ENCODE assay signal across 12 cellular contexts in the genomic region with DNA sequence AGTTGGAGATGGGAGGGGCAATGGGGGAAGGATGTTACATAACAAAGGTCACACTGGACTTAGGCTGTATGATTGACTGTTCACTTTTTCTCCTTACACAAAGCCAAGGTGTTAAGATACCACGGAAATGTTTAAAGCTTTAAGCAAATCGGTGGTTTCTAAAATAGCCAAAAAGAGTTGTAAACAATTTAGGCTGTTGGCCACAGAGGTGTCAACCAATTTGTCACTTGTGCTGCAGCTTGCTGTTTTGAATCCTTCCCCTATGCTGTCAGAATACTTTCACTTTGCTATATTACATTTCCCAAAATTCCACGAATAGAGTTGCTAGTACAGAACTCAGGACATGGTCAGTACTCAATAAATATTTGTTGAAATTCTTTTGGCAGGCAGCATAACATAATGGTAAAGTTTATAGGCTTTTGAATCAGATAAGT.
DNase-seq lines count a peak whose midpoint lies in the region; ATAC-seq and TF ChIP-seq lines count a peak whose summit lies in the region.
"Had no signal": no experiment of that assay in that cellular context is flagged by ENCODE, and none has a peak within 500 bp of the region (broad histone marks: within the 10 kb centered on the region; RNA-seq: fewer than 3 reads in every experiment).

No MANE protein-coding gene starts in this region.

- no peak overlapping the region for H3K4me3 ChIP-seq in body of pancreas

- H3K27me3 ChIP-seq in body of pancreas = no peaks in the 10 kb centered on the region

- H3K36me3 ChIP-seq in body of pancreas (replicated peaks in 1 of 2; ENCODE audit: insufficient read depth in 1 of 2, low read depth in 2 of 2) = peaks cover 0 to 3% of the 10 kb centered on the region in 2 donors

- peak; percentile 84 for ATAC-seq in HG02798 (IDR thresholded peaks at IDR 0.05; ENCODE audit: poor library complexity, unreplicated experiment)
- ATAC-seq in body of pancreas = no peak
- ATAC-seq in sciatic nerve = no peak

- no peaks in the 10 kb centered on the region for H3K9me3 ChIP-seq in body of pancreas

- H3K4me1 ChIP-seq in body of pancreas = peaks cover 10% of the 10 kb centered on the region

- H3K27ac ChIP-seq in body of pancreas = peak overlapping the region in 3 of 4 donors; percentile 11 to 52 (median 35)
- H3K27ac ChIP-seq: KMS-11 had no signal

- intact Hi-C loops in body of pancreas (cut with DNase I) (no loop called here), sciatic nerve (cut with DNase I) (no loop called here)

- TF ChIP-seq POLR2A in body of pancreas (IDR thresholded peaks at IDR 0.05) = no peak

- DNase-seq in stimulated activated CD8-positive, alpha-beta memory T cell treated with anti-CD3 and anti-CD28 coated beads, Interleukin-12 subunit alpha, Interleukin-12 subunit beta, amount 100 ng/mL, for 1 hour (ENCODE audit: low read depth) = peak; percentile 11
- DNase-seq in stimulated activated CD8-positive, alpha-beta memory T cell treated with anti-CD3 and anti-CD28 coated beads, Interleukin-4, amount 100 ng/mL, for 48 hours = no peak
- no peak for DNase-seq in body of pancreas
- no peak for DNase-seq in globus pallidus (ENCODE audit: low spot score)
- DNase-seq in sciatic nerve (ENCODE audit: low spot score) = no peak
- DNase-seq in activated CD4-positive, CD25-positive, alpha-beta regulatory T cell (lab: John Stamatoyannopoulos, UW) = no peak
- DNase-seq in SK-N-DZ (ENCODE audit: low spot score) = no peak
- DNase-seq: caudate nucleus, mammary epithelial cell, NCI-H446 treated with DMSO at 0.1 percent for 48 hours had no signal

- 3% methylated on average over 3 of the region's 3 CpGs for WGBS in body of pancreas, 2 donors

- TF ChIP-seq CTCF in body of pancreas (IDR thresholded peaks at IDR 0.05) = no peak
